ENCODE assay signal across 6 cellular contexts in genomic region chr1:26112407-26112775, GRCh38. TPM values are rescaled to one million over a fixed set of nuclear protein-coding genes. Genes with fewer than 3 reads are reported as not detected.
DNase-seq lines count a peak whose midpoint lies in the region; ATAC-seq and TF ChIP-seq lines count a peak whose summit lies in the region.

No MANE protein-coding gene starts in this region.

- peak overlapping the region; percentile 94 for H3K27ac Mint-ChIP-seq in stimulated activated naive B cell treated with anti-CD40 and anti-IgM and Interleukin-4, amounts not matched to agents 10 μg/mL and 1 μg/mL and 100 μg/mL, for 72 hours

- H3K9me3 Mint-ChIP-seq in stimulated activated naive B cell treated with anti-CD40 and anti-IgM and Interleukin-4, amounts not matched to agents 10 μg/mL and 1 μg/mL and 100 μg/mL, for 72 hours, result no peaks in the 10 kb centered on the region

- H3K4me3 ChIP-seq in epithelial cell of proximal tubule (ENCODE audit: low read depth, low read length), result peak overlapping the region; percentile 94

- ATAC-seq in GM21515 (IDR thresholded peaks at IDR 0.05; ENCODE audit: unreplicated experiment) (peak; percentile 5), GM18868 (IDR thresholded peaks at IDR 0.05; ENCODE audit: unreplicated experiment) (no peak)
- peak; percentile 2 to 20 for ATAC-seq in stimulated activated naive B cell treated with anti-CD40 and anti-IgM and Interleukin-4, amounts not matched to agents 10 μg/mL and 1 μg/mL and 100 μg/mL, for 72 hours (replicated peaks)

- H3K4me1 Mint-ChIP-seq in stimulated activated naive B cell treated with anti-CD40 and anti-IgM and Interleukin-4, amounts not matched to agents 10 μg/mL and 1 μg/mL and 100 μg/mL, for 72 hours, result peaks cover 8 to 16% of the 10 kb centered on the region in 2 donors

- DNase-seq in NCI-H748 (lab: John Stamatoyannopoulos, UW; ENCODE audit: unreplicated experiment), result peak; percentile 78
- DNase-seq in epithelial cell of proximal tubule (ENCODE audit: low read depth), result no peak
- DNase-seq in stimulated activated naive B cell treated with anti-CD40 and anti-IgM and Interleukin-4, amounts not matched to agents 10 μg/mL and 1 μg/mL and 100 μg/mL, for 72 hours, result no peak
- DNase-seq in stimulated activated CD4-positive, alpha-beta T cell treated with anti-CD3 and anti-CD28 coated beads, Interleukin-4, amount 100 ng/mL, for 4 hours, result no peak

- no peak for TF ChIP-seq CTCF in epithelial cell of proximal tubule (conservative IDR thresholded peaks at IDR 0.05; ENCODE audit: low read depth, low read length)

- peak overlapping the region; percentile 95 to 96 for H3K4me3 Mint-ChIP-seq in stimulated activated naive B cell treated with anti-CD40 and anti-IgM and Interleukin-4, amounts not matched to agents 10 μg/mL and 1 μg/mL and 100 μg/mL, for 72 hours

- no peaks in the 10 kb centered on the region for H3K27me3 Mint-ChIP-seq in stimulated activated naive B cell treated with anti-CD40 and anti-IgM and Interleukin-4, amounts not matched to agents 10 μg/mL and 1 μg/mL and 100 μg/mL, for 72 hours

- H3K36me3 Mint-ChIP-seq in stimulated activated naive B cell treated with anti-CD40 and anti-IgM and Interleukin-4, amounts not matched to agents 10 μg/mL and 1 μg/mL and 100 μg/mL, for 72 hours, result peaks cover 4 to 5% of the 10 kb centered on the region in 2 donors

RNA-seq across cellular contexts. Expression of gene PDIK1L, which starts 0.8 kb away (rescaled TPM):
- total RNA-seq in epithelial cell of proximal tubule, result 3.0 and 12.3 TPM in 2 replicates

RNA-seq across cellular contexts. Expression of gene TRIM63, which starts 45.0 kb away (rescaled TPM):
- total RNA-seq in epithelial cell of proximal tubule, result not detected in 2 replicates

RNA-seq across cellular contexts. Expression of gene FAM110D, which starts 46.5 kb away (rescaled TPM):
- not detected in 2 replicates for total RNA-seq in epithelial cell of proximal tubule

RNA-seq across cellular contexts. Expression of gene C1orf232, which starts 56.4 kb away (rescaled TPM):
- not detected in 2 replicates for total RNA-seq in epithelial cell of proximal tubule

RNA-seq across cellular contexts. Expression of gene ZNF593, which starts 57.3 kb away (rescaled TPM):
- total RNA-seq in epithelial cell of proximal tubule, result 80.4 and 89.3 TPM in 2 replicates
